ENCODE assay signal across 20 cellular contexts in genomic region chr11:132078230-132078629, GRCh38.
DNase-seq lines count a peak whose midpoint lies in the region; ATAC-seq and TF ChIP-seq lines count a peak whose summit lies in the region.
"Had no signal": no experiment of that assay in that cellular context is flagged by ENCODE, and none has a peak within 500 bp of the region (broad histone marks: within the 10 kb centered on the region; RNA-seq: fewer than 3 reads in every experiment).

No MANE protein-coding gene starts in this region.

- H3K36me3 ChIP-seq in IMR-90 (ENCODE audit: control insufficient read depth, insufficient read depth, low read length) (no peaks in the 10 kb centered on the region), heart right ventricle (no peaks in the 10 kb centered on the region)
- H3K36me3 ChIP-seq: Peyer's patch, SJSA1 had no signal

- BruUV-seq in IMR-90 (replicated peaks; lab: Mats Ljungman, UMichigan) = no TSS peak

- H3K14ac ChIP-seq in IMR-90 (replicated peaks; ENCODE audit: low read depth, low read length) = peak overlapping the region; percentile 73; the same call in 1 of the 2 replicates

- CTCF ChIA-PET in IMR-90 (lab: Yijun Ruan, JAX) = no interaction called here

- peak overlapping the region; percentile 8 to 57; a peak in 2 of 4 replicates for H4K8ac ChIP-seq in IMR-90 (ENCODE audit: low read depth in 2 of 2, low read length in 2 of 2)

- H2BK15ac ChIP-seq in IMR-90 (ENCODE audit: low read depth, low read length) = peak overlapping the region; percentile 78

- H4K5ac ChIP-seq in IMR-90 (ENCODE audit: low read depth, low read length) = peak overlapping the region; percentile 72; the same call in 1 of the 2 replicates

- 100% methylated on average over 3 of the region's 8 CpGs; no CpG with 5 or more reads in 1 of the 2 experiments for WGBS in IMR-90 (ENCODE audit: extremely low coverage in 2 of 2, insufficient read length in 1 of 2), 2 experiments
- WGBS in heart right ventricle, 2 donors = 80 to 88% methylated on average over 8 of the region's 8 CpGs

- no peak overlapping the region for H2AFZ ChIP-seq in IMR-90 (replicated peaks; ENCODE audit: low read length, poor library complexity)

- H3K27ac ChIP-seq in IMR-90 (ENCODE audit: insufficient read depth, low read length) (no peak overlapping the region; the same call in 1 of the 2 replicates), heart right ventricle (no peak overlapping the region)
- H3K27ac ChIP-seq: C4-2B, Peyer's patch, SJSA1 had no signal

- H3K4me2 ChIP-seq in IMR-90 (ENCODE audit: low read depth, low read length) = no peak overlapping the region

- H3K27me3 ChIP-seq in IMR-90 (ENCODE audit: control insufficient read depth, insufficient read depth, low read length) (no peaks in the 10 kb centered on the region), heart right ventricle (no peaks in the 10 kb centered on the region)
- H3K27me3 ChIP-seq: Peyer's patch, SJSA1 had no signal

- peak overlapping the region; percentile 20 for H2BK5ac ChIP-seq in IMR-90 (ENCODE audit: low read depth, low read length, poor library complexity, severe bottlenecking)

- ATAC-seq in IMR-90 (ENCODE audit: low read depth) = no peak
- ATAC-seq in heart right ventricle = no peak

- TF ChIP-seq POLR2A in IMR-90 (IDR thresholded peaks at IDR 0.05; ENCODE audit: low read depth, low read length) = no peak

- peaks cover 9% of the 10 kb centered on the region for H3K9me1 ChIP-seq in IMR-90 (ENCODE audit: insufficient read depth, low read length)

- peak overlapping the region; percentile 76 for H2BK120ac ChIP-seq in IMR-90 (ENCODE audit: low read depth, low read length)

- in situ Hi-C loops in IMR-90 (cut with MboI; ENCODE audit: low sequenced_read_pairs) = no loop called here

- H3K18ac ChIP-seq in IMR-90 (ENCODE audit: low read depth, low read length) = peak overlapping the region; percentile 69

- H4K91ac ChIP-seq in IMR-90 (ENCODE audit: insufficient read depth, low read depth, low read length) = no peak overlapping the region; the same call in none of the 2 replicates

- no peak for DNase-seq in IMR-90
- peak; percentile 90 for DNase-seq in cerebellar cortex (ENCODE audit: low spot score)
- DNase-seq in hippocampal formation (lab: John Stamatoyannopoulos, UW) = peak; percentile 23 to 66
- DNase-seq in posterior cingulate gyrus = peak in 7 of 10 donors; percentile 29 to 84 (median 47)
- DNase-seq in heart right ventricle = no peak
- DNase-seq in NCI-H128 (lab: John Stamatoyannopoulos, UW; ENCODE audit: unreplicated experiment) = no peak
- no peak for DNase-seq in NCI-H146 (lab: John Stamatoyannopoulos, UW)
- DNase-seq in NCI-H2227 (lab: John Stamatoyannopoulos, UW; ENCODE audit: unreplicated experiment) = no peak
- DNase-seq: AML-193; EL; NCI-H1105 treated with DMSO at 0.1 percent for 48 hours; NCI-H187; NCI-H2107; NCI-H2227 treated with DMSO at 0.1 percent for 48 hours; NCI-H510A; NCI-H748 treated with DMSO at 0.1 percent for 48 hours; NK-92 treated with Interleukin-12 subunit alpha and Interleukin-12 subunit beta, amount 100 ng/mL, for 24 hours; Peyer's patch had no signal

- no peak overlapping the region for H3K56ac ChIP-seq in IMR-90 (ENCODE audit: extremely low read depth, insufficient read depth, low read length)

- H2AK5ac ChIP-seq in IMR-90 (ENCODE audit: low read depth, low read length) = peak overlapping the region; percentile 75

- intact Hi-C loops in IMR-90 (cut with micrococcal nuclease) = no loop called here
- intact Hi-C loops in posterior cingulate gyrus (cut with DNase I) = no loop called here
- intact Hi-C loops in heart right ventricle (cut with DNase I) = no loop called here

- H3K4me1 ChIP-seq in IMR-90 (ENCODE audit: control insufficient read depth, insufficient read depth, low read length) (peaks cover 13% of the 10 kb centered on the region), heart right ventricle (peaks cover 0 to 9% (median under 1%) of the 10 kb centered on the region in 9 donors)
- H3K4me1 ChIP-seq: Peyer's patch had no signal

- no peak overlapping the region for H3K9ac ChIP-seq in IMR-90 (ENCODE audit: low read depth, low read length)

- H2BK20ac ChIP-seq in IMR-90 (ENCODE audit: low read depth, low read length) = peak overlapping the region; percentile 71

- H4K20me1 ChIP-seq in IMR-90 (ENCODE audit: insufficient read depth, low read length) = no peaks in the 10 kb centered on the region

- H3K4me3 ChIP-seq in IMR-90 (ENCODE audit: insufficient read depth, low read depth, low read length) (no peak overlapping the region), heart right ventricle (no peak overlapping the region)
- H3K4me3 ChIP-seq: Peyer's patch, SJSA1 had no signal

- H3K9me3 ChIP-seq in IMR-90 (ENCODE audit: control insufficient read depth, insufficient read depth, low read length) (peaks cover 5% of the 10 kb centered on the region; the same call in 1 of the 2 replicates), heart right ventricle (peaks cover 0 to 13% (median 4%) of the 10 kb centered on the region in 11 donors)
- H3K9me3 ChIP-seq: Peyer's patch, SJSA1 had no signal

- H3K23ac ChIP-seq in IMR-90 (ENCODE audit: low read depth, low read length) = peak overlapping the region; percentile 3; the same call in 1 of the 2 replicates

- H3K4ac ChIP-seq in IMR-90 (ENCODE audit: low read depth, low read length) = peak overlapping the region; percentile 62

- TF ChIP-seq CTCF in IMR-90 (conservative IDR thresholded peaks at IDR 0.05; ENCODE audit: low read depth, low read length) (no peak), heart right ventricle (IDR thresholded peaks at IDR 0.05) (no peak)

- TF ChIP-seq RAD21 in IMR-90 (IDR thresholded peaks at IDR 0.05; ENCODE audit: low read length) = no peak

- dilution Hi-C loops in IMR-90 (cut with HindIII; ENCODE audit: low sequenced_read_pairs, unreplicated experiment) = no loop called here

- POLR2A ChIA-PET in IMR-90 (lab: Charles Lee; ENCODE audit: unreplicated experiment) = no interaction called here

- H2AK9ac ChIP-seq in IMR-90 (replicated peaks; ENCODE audit: low read depth, low read length, poor library complexity) = no peak overlapping the region

- peaks cover 16 to 35% of the 10 kb centered on the region in 2 experiments for H3K79me1 ChIP-seq in IMR-90 (ENCODE audit: low read depth in 1 of 2, low read length in 2 of 2)

TF ChIP-seq in IMR-90, 13 proteins besides CTCF, POLR2A, EP300 and RAD21:
- no peak for TF ChIP-seq MAFK (IDR thresholded peaks at IDR 0.05; ENCODE audit: low read depth, low read length)

Comparison
In these comparisons a context has a peak if more than half of its experiments do, and no peak if none do; other contexts are left out.
1. DNase-seq: peak in cerebellar cortex (single experiment), hippocampal formation (2 of 2) and posterior cingulate gyrus (7 of 10); none in IMR-90 (single experiment), heart right ventricle (0 of 2), NCI-H128 (single experiment), NCI-H146 (single experiment) and NCI-H2227 (single experiment).